ENCODE assay signal across 1 cellular context in the genomic region with DNA sequence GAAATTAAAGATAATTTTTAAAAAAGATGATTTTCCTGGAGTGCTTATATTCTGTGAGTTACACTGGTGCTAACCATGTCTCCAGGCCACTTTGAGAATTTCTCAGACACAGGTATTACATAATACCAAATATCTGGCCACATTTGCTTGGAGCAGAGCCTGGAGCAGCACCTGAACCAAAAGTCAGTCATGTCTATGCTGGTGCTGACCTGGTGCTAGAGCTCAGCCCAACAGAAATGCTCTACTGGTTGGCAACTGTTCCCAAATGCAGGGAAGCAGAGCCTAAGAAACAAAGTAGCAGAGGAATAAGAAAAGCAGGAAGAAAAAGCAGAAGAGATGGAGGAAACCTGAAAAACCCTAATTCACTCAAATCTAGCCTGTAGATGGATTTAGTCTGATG.
TF ChIP-seq lines count a peak whose summit lies in the region.

No MANE protein-coding gene starts in this region.

TF ChIP-seq in GM23338, 12 proteins besides CTCF, POLR2A, EP300 and RAD21 (continued from another document):
- TF ChIP-seq, protein P1, sequence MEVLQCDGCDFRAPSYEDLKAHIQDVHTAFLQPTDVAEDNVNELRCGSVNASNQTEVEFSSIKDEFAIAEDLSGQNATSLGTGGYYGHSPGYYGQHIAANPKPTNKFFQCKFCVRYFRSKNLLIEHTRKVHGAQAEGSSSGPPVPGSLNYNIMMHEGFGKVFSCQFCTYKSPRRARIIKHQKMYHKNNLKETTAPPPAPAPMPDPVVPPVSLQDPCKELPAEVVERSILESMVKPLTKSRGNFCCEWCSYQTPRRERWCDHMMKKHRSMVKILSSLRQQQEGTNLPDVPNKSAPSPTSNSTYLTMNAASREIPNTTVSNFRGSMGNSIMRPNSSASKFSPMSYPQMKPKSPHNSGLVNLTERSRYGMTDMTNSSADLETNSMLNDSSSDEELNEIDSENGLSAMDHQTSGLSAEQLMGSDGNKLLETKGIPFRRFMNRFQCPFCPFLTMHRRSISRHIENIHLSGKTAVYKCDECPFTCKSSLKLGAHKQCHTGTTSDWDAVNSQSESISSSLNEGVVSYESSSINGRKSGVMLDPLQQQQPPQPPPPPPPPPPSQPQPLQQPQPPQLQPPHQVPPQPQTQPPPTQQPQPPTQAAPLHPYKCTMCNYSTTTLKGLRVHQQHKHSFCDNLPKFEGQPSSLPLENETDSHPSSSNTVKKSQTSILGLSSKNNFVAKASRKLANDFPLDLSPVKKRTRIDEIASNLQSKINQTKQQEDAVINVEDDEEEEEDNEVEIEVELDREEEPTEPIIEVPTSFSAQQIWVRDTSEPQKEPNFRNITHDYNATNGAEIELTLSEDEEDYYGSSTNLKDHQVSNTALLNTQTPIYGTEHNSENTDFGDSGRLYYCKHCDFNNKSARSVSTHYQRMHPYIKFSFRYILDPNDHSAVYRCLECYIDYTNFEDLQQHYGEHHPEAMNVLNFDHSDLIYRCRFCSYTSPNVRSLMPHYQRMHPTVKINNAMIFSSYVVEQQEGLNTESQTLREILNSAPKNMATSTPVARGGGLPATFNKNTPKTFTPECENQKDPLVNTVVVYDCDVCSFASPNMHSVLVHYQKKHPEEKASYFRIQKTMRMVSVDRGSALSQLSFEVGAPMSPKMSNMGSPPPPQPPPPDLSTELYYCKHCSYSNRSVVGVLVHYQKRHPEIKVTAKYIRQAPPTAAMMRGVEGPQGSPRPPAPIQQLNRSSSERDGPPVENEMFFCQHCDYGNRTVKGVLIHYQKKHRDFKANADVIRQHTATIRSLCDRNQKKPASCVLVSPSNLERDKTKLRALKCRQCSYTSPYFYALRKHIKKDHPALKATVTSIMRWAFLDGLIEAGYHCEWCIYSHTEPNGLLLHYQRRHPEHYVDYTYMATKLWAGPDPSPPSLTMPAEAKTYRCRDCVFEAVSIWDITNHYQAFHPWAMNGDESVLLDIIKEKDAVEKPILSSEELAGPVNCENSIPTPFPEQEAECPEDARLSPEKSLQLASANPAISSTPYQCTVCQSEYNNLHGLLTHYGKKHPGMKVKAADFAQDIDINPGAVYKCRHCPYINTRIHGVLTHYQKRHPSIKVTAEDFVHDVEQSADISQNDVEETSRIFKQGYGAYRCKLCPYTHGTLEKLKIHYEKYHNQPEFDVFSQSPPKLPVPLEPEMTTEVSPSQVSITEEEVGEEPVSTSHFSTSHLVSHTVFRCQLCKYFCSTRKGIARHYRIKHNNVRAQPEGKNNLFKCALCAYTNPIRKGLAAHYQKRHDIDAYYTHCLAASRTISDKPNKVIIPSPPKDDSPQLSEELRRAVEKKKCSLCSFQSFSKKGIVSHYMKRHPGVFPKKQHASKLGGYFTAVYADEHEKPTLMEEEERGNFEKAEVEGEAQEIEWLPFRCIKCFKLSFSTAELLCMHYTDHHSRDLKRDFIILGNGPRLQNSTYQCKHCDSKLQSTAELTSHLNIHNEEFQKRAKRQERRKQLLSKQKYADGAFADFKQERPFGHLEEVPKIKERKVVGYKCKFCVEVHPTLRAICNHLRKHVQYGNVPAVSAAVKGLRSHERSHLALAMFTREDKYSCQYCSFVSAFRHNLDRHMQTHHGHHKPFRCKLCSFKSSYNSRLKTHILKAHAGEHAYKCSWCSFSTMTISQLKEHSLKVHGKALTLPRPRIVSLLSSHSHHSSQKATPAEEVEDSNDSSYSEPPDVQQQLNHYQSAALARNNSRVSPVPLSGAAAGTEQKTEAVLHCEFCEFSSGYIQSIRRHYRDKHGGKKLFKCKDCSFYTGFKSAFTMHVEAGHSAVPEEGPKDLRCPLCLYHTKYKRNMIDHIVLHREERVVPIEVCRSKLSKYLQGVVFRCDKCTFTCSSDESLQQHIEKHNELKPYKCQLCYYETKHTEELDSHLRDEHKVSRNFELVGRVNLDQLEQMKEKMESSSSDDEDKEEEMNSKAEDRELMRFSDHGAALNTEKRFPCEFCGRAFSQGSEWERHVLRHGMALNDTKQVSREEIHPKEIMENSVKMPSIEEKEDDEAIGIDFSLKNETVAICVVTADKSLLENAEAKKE (CRISPR knock-in tag; IDR thresholded peaks at IDR 0.05) = no peak
